10 cellular contexts compared by ENCODE assay signal in genomic region chr11:67195971-67196418, GRCh38.
DNase-seq lines count a peak whose midpoint lies in the region; ATAC-seq and TF ChIP-seq lines count a peak whose summit lies in the region.
"Had no signal": no experiment of that assay in that cellular context is flagged by ENCODE, and none has a peak within 500 bp of the region (broad histone marks: within the 10 kb centered on the region; RNA-seq: fewer than 3 reads in every experiment).

No MANE protein-coding gene starts in this region.

- DNase-seq in AG10803 (ENCODE audit: low read depth) (peak; percentile 92), HS-5 (ENCODE audit: low read depth) (peak; percentile 70), left lobe of liver (ENCODE audit: low spot score) (no peak), ecto neural progenitor cell (ENCODE audit: low spot score) (no peak)
- DNase-seq in stimulated activated CD8-positive, alpha-beta memory T cell treated with anti-CD3 and anti-CD28 coated beads, Interleukin-4, amount 100 ng/mL, for 48 hours, result no peak
- no peak for DNase-seq in activated effector memory CD4-positive, alpha-beta T cell treated with Interleukin-2 at 50 U/mL for 16 hours
- DNase-seq: CD8-positive, alpha-beta memory T cell; Right ventricle myocardium superior had no signal

- no peak overlapping the region for H3K4me3 ChIP-seq in AG10803 (ENCODE audit: low read length)

- peak; percentile 46 for ATAC-seq in SK-N-SH treated with all-trans-retinoic acid at 6 μM for 48 hours
- ATAC-seq in left lobe of liver, result peak; percentile 19
- ATAC-seq in GM21360 (IDR thresholded peaks at IDR 0.05; ENCODE audit: unreplicated experiment), result no peak

- TF ChIP-seq CTCF in AG10803 (conservative IDR thresholded peaks at IDR 0.05; ENCODE audit: low read length), result peak; percentile 31

TF ChIP-seq in SK-N-SH treated with all-trans-retinoic acid at 6 μM for 48 hours, 23 proteins besides CTCF, POLR2A, EP300 and RAD21:
- TF ChIP-seq TCF4 (CRISPR knock-in tag; IDR thresholded peaks at IDR 0.05; ENCODE audit: borderline replicate concordance), result no peak
- no peak for TF ChIP-seq ESRRG (CRISPR knock-in tag; IDR thresholded peaks at IDR 0.05)
- no peak for TF ChIP-seq PPARA (CRISPR knock-in tag; IDR thresholded peaks at IDR 0.05; ENCODE audit: borderline replicate concordance)

Comparison
In these comparisons a context has a peak if more than half of its experiments do, and no peak if none do; other contexts are left out.
1. DNase-seq: peak in AG10803 (single experiment) and HS-5 (single experiment); none in left lobe of liver (single experiment), ecto neural progenitor cell (single experiment), stimulated activated CD8-positive, alpha-beta memory T cell treated with anti-CD3 and anti-CD28 coated beads, Interleukin-4, amount 100 ng/mL, for 48 hours (single experiment) and activated effector memory CD4-positive, alpha-beta T cell treated with Interleukin-2 at 50 U/mL for 16 hours (single experiment).